1 cellular context compared by ENCODE assay signal in the genomic region with DNA sequence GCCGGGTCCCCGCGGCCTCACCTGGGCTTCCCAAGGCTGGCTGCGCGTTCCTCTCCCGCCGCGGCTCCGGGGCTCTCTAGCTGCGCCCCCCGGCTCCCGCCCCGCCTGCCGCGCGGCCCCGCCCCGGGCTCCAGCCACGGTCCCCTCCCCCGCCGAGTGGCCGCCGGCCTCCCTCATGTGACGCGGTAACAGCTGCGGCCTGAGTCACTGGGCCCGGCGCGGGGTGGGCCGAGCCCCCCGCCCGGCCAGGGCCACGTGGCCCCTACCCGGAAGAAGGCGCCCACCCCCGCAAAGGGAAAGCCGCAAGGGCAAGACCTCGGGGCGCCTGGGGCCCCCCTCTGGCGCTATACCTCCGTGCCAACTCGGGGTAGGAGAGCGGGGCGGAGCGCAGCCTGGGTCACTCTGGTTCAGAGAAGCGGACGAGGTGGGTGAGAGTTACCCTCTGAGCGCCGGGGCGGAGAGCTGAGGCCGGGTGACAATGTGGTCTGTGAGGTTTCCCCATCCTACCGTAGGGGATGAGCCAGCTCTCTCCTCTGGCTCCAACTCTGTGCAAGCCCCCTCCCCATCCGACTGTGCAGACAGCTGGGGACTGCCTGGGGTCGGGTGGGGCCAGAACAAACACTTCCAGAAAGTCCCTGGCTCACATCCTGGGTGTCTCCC.
A peak's percentile ranks its signal among the peaks of the same experiment; 100 is the strongest.
TF ChIP-seq lines count a peak whose summit lies in the region.

A gene with protein sequence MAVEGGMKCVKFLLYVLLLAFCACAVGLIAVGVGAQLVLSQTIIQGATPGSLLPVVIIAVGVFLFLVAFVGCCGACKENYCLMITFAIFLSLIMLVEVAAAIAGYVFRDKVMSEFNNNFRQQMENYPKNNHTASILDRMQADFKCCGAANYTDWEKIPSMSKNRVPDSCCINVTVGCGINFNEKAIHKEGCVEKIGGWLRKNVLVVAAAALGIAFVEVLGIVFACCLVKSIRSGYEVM (minus strand): TSS at position 78 of the 660 bp plus-strand sequence. CDS start 668 bp downstream, outside the sequence.

TF ChIP-seq in HCT116, 20 proteins besides CTCF, POLR2A, EP300 and RAD21 (continued from another document):
- peak; percentile 41 for TF ChIP-seq ZBTB33 (IDR thresholded peaks at IDR 0.05; ENCODE audit: extremely low read depth, insufficient replicate concordance, low read length)
- TF ChIP-seq TCF7L2 (IDR thresholded peaks at IDR 0.05; ENCODE audit: borderline replicate concordance, extremely low read depth, insufficient read depth, insufficient read length): no peak
- peak; percentile 53; the same call in 1 of the 2 replicates for TF ChIP-seq ZFX (IDR thresholded peaks at IDR 0.05)
